ENCODE assay signal across 1 cellular context in genomic region chr20:2509468-2509781, GRCh38.
A peak's percentile ranks its signal among the peaks of the same experiment; 100 is the strongest.
TF ChIP-seq lines count a peak whose summit lies in the region.

No MANE protein-coding gene starts in this region.

TF ChIP-seq in HepG2, 621 proteins besides CTCF, POLR2A, EP300 and RAD21:
- peak; percentile 2; the same call in 1 of the 2 replicates for TF ChIP-seq ZBTB1 (CRISPR knock-in tag; IDR thresholded peaks at IDR 0.05; ENCODE audit: borderline replicate concordance)
- 0 out of 2 replicates have a peak, but pooled peaks have one; percentile 2 for TF ChIP-seq SMYD3 (CRISPR knock-in tag; IDR thresholded peaks at IDR 0.05)
- TF ChIP-seq ETV6 (CRISPR knock-in tag; conservative IDR thresholded peaks at IDR 0.05) = no peak
- TF ChIP-seq ZNF343 (CRISPR knock-in tag; IDR thresholded peaks at IDR 0.05) = no peak
- TF ChIP-seq ZNF431 (CRISPR knock-in tag; IDR thresholded peaks at IDR 0.05; ENCODE audit: borderline replicate concordance, low read depth) = no peak
- TF ChIP-seq EED (CRISPR knock-in tag; IDR thresholded peaks at IDR 0.05) = 0 out of 2 replicates have a peak, but pooled peaks have one; percentile 26
- no peak for TF ChIP-seq ZNF274 (CRISPR knock-in tag; IDR thresholded peaks at IDR 0.05)
- peak; percentile 11; the same call in 1 of the 2 replicates for TF ChIP-seq PBX3 (CRISPR knock-in tag; IDR thresholded peaks at IDR 0.05; ENCODE audit: borderline replicate concordance)
- peak; percentile 27; the same call in 1 of the 2 replicates for TF ChIP-seq ZNF772 (CRISPR knock-in tag; IDR thresholded peaks at IDR 0.05)
- 0 out of 2 replicates have a peak, but pooled peaks have one; percentile 8 for TF ChIP-seq ZNF136 (CRISPR knock-in tag; IDR thresholded peaks at IDR 0.05; ENCODE audit: low read depth)
- no peak for TF ChIP-seq CBFB (CRISPR knock-in tag; IDR thresholded peaks at IDR 0.05)
- TF ChIP-seq EHMT2 (IDR thresholded peaks at IDR 0.05; ENCODE audit: borderline replicate concordance, low read depth, low read length) = 0 out of 2 replicates have a peak, but pooled peaks have one; percentile 27
- peak; percentile 70 for TF ChIP-seq ZNF770 (CRISPR knock-in tag; IDR thresholded peaks at IDR 0.05)
- TF ChIP-seq ZNF746 (CRISPR knock-in tag; IDR thresholded peaks at IDR 0.05) = peak; percentile 38; the same call in 1 of the 2 replicates
- no peak for TF ChIP-seq ZNF30 (CRISPR knock-in tag; IDR thresholded peaks at IDR 0.05)
- TF ChIP-seq ZNF331 (CRISPR knock-in tag; IDR thresholded peaks at IDR 0.05) = no peak
- 0 out of 2 replicates have a peak, but pooled peaks have one; percentile 44 for TF ChIP-seq ZNF337 (CRISPR knock-in tag; IDR thresholded peaks at IDR 0.05; ENCODE audit: borderline replicate concordance, low read depth)
- no peak for TF ChIP-seq ZNF737 (CRISPR knock-in tag; IDR thresholded peaks at IDR 0.05; ENCODE audit: borderline replicate concordance)
- TF ChIP-seq ZMAT5 (CRISPR knock-in tag; IDR thresholded peaks at IDR 0.05; ENCODE audit: borderline replicate concordance, low read depth) = no peak
- no peak for TF ChIP-seq HINFP (CRISPR knock-in tag; IDR thresholded peaks at IDR 0.05; ENCODE audit: low read depth)
- no peak; the same call in 1 of the 2 replicates for TF ChIP-seq THAP7 (CRISPR knock-in tag; IDR thresholded peaks at IDR 0.05)
- TF ChIP-seq STAT5B (CRISPR knock-in tag; IDR thresholded peaks at IDR 0.05) = 0 out of 2 replicates have a peak, but pooled peaks have one; percentile 8
- peak; percentile 40 for TF ChIP-seq PRPF4 (IDR thresholded peaks at IDR 0.05; ENCODE audit: low read depth, low read length, poor library complexity, severe bottlenecking)
- TF ChIP-seq TOE1 (CRISPR knock-in tag; IDR thresholded peaks at IDR 0.05) = no peak
- TF ChIP-seq ZNF724P (CRISPR knock-in tag; IDR thresholded peaks at IDR 0.05; ENCODE audit: borderline replicate concordance) = 0 out of 2 replicates have a peak, but pooled peaks have one; percentile 30
- TF ChIP-seq RORA (CRISPR knock-in tag; IDR thresholded peaks at IDR 0.05) = 0 out of 2 replicates have a peak, but pooled peaks have one; percentile 19
- peak; percentile 60 for TF ChIP-seq ZNF687 (CRISPR knock-in tag; IDR thresholded peaks at IDR 0.05)
- no peak for TF ChIP-seq GPN1 (CRISPR knock-in tag; IDR thresholded peaks at IDR 0.05; ENCODE audit: borderline replicate concordance)
- no peak; the same call in 1 of the 2 replicates for TF ChIP-seq RBAK (CRISPR knock-in tag; IDR thresholded peaks at IDR 0.05)
- peak; percentile 15; the same call in 1 of the 2 replicates for TF ChIP-seq ZFP82 (CRISPR knock-in tag; IDR thresholded peaks at IDR 0.05; ENCODE audit: borderline replicate concordance)
- TF ChIP-seq ZBTB38 (CRISPR knock-in tag; IDR thresholded peaks at IDR 0.05) = 0 out of 2 replicates have a peak, but pooled peaks have one; percentile 6
- no peak for TF ChIP-seq ZNF597 (CRISPR knock-in tag; IDR thresholded peaks at IDR 0.05)
- peak; percentile 19; the same call in 1 of the 2 replicates for TF ChIP-seq SRY (CRISPR knock-in tag; IDR thresholded peaks at IDR 0.05)
- 0 out of 2 replicates have a peak, but pooled peaks have one; percentile 52 for TF ChIP-seq ZNF788 (CRISPR knock-in tag; IDR thresholded peaks at IDR 0.05; ENCODE audit: borderline replicate concordance)
- TF ChIP-seq ZNF260 (CRISPR knock-in tag; IDR thresholded peaks at IDR 0.05; ENCODE audit: borderline replicate concordance, low read depth) = no peak
- TF ChIP-seq ZNF460 (CRISPR knock-in tag; IDR thresholded peaks at IDR 0.05; ENCODE audit: borderline replicate concordance) = no peak; the same call in 1 of the 2 replicates
- TF ChIP-seq CBX2 (IDR thresholded peaks at IDR 0.05; ENCODE audit: low read depth, low read length) = no peak
- 0 out of 2 replicates have a peak, but pooled peaks have one; percentile 2 for TF ChIP-seq CBX2 (CRISPR knock-in tag; IDR thresholded peaks at IDR 0.05; ENCODE audit: low read depth)
